Comparison of ENCODE assay signal across 16 cellular contexts in the genomic region with DNA sequence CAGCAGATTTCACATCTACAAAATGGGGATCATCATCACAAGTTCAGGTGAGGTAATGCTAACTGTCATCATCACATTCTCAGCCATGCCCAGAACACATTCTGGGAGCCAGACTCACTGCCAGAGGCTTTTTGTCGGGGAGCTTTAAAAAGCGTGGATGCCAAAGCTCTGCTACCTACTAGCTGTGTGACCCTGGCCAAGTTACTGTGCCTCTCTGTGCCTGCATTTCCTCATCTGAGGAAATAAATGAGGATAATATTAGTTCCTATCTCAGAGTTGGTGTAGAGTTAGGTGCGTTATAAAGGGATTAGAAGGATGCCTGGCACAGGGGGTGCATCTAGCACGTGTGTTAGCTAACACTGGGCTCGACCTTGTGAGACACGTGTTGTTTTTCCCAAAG. TPM values are rescaled to one million over a fixed set of nuclear protein-coding genes. Genes with fewer than 3 reads are reported as not detected.
A peak's percentile ranks its signal among the peaks of the same experiment; 100 is the strongest.
DNase-seq lines count a peak whose midpoint lies in the region; ATAC-seq and TF ChIP-seq lines count a peak whose summit lies in the region.
"Had no signal": no experiment of that assay in that cellular context is flagged by ENCODE, and none has a peak within 500 bp of the region (broad histone marks: within the 10 kb centered on the region; RNA-seq: fewer than 3 reads in every experiment).

No MANE protein-coding gene starts in this region.

- peaks cover 11% of the 10 kb centered on the region for H4K20me1 ChIP-seq in DND-41 (ENCODE audit: insufficient read depth, low read length)

- H3K9ac ChIP-seq in DND-41 (ENCODE audit: low read depth, low read length): no peak overlapping the region

- H2AFZ ChIP-seq in DND-41 (ENCODE audit: low read depth, low read length): no peak overlapping the region

- H3K9me3 Mint-ChIP-seq in activated naive CD4-positive, alpha-beta T cell treated with anti-CD3 and anti-CD28 coated beads, Interleukin-2, amount 50 U/mL, for 24 hours: no peaks in the 10 kb centered on the region
- H3K9me3 Mint-ChIP-seq in activated naive CD4-positive, alpha-beta T cell treated with anti-CD3 and anti-CD28 coated beads, Interleukin-2, amount 10 ng/mL, durations not matched to agents 7 days and 5 days: no peaks in the 10 kb centered on the region
- no peaks in the 10 kb centered on the region for H3K9me3 Mint-ChIP-seq in type B pancreatic cell

- CTCF ChIA-PET in activated naive CD4-positive, alpha-beta T cell treated with anti-CD3 and anti-CD28 coated beads, Interleukin-2, amount 10 ng/mL, durations not matched to agents 7 days and 5 days (lab: Charles Lee): interaction anchor here (11.0 kb wide), 1 partner anchor 22 kb away, joined by 106 read pairs; a partner anchor contains a TSS

- H3K27me3 ChIP-seq in DND-41 (ENCODE audit: insufficient read depth, low read length, poor library complexity): peaks cover 3% of the 10 kb centered on the region

- ATAC-seq in DND-41 (ENCODE audit: insufficient read depth, low read depth) (no peak), T-helper 17 cell (no peak)
- ATAC-seq: A549 had no signal

- H3K9me3 ChIP-seq in DND-41 (ENCODE audit: insufficient read depth, low read length, severe bottlenecking): no peaks in the 10 kb centered on the region
- no peaks in the 10 kb centered on the region for H3K9me3 ChIP-seq in T-helper 17 cell (ENCODE audit: control insufficient read depth, low read length, poor library complexity, severe bottlenecking)
- H3K9me3 ChIP-seq: A549 had no signal

- no peaks in the 10 kb centered on the region for H3K36me3 Mint-ChIP-seq in activated naive CD4-positive, alpha-beta T cell treated with anti-CD3 and anti-CD28 coated beads, Interleukin-2, amount 50 U/mL, for 24 hours
- H3K36me3 Mint-ChIP-seq in activated naive CD4-positive, alpha-beta T cell treated with anti-CD3 and anti-CD28 coated beads, Interleukin-2, amount 10 ng/mL, durations not matched to agents 7 days and 5 days: peaks cover 7% of the 10 kb centered on the region
- H3K36me3 Mint-ChIP-seq in T-helper 17 cell (ENCODE audit: low read depth) (no peaks in the 10 kb centered on the region), type B pancreatic cell (peaks cover 6% of the 10 kb centered on the region)
- H3K36me3 Mint-ChIP-seq: CD14-positive monocyte had no signal

- peak overlapping the region; percentile 53; the same call in 1 of the 2 replicates for H3K4me2 ChIP-seq in DND-41 (ENCODE audit: insufficient read depth, low read length)
- H3K4me2 ChIP-seq: A549 had no signal

- no peak overlapping the region for H3K27ac ChIP-seq in DND-41 (ENCODE audit: low read length)
- H3K27ac ChIP-seq: A549 had no signal

- no peaks in the 10 kb centered on the region for H3K36me3 ChIP-seq in DND-41 (ENCODE audit: insufficient read depth, low read length)

- no peaks in the 10 kb centered on the region for H3K79me2 ChIP-seq in DND-41 (ENCODE audit: insufficient read depth, low read length)

- H3K27me3 Mint-ChIP-seq in activated naive CD4-positive, alpha-beta T cell treated with anti-CD3 and anti-CD28 coated beads, Interleukin-2, amount 50 U/mL, for 24 hours: no peaks in the 10 kb centered on the region
- peaks cover 73% of the 10 kb centered on the region for H3K27me3 Mint-ChIP-seq in activated naive CD4-positive, alpha-beta T cell treated with anti-CD3 and anti-CD28 coated beads, Interleukin-2, amount 10 ng/mL, durations not matched to agents 7 days and 5 days
- H3K27me3 Mint-ChIP-seq in T-helper 17 cell (peaks cover 12% of the 10 kb centered on the region), type B pancreatic cell (peaks cover 14% of the 10 kb centered on the region)

- peaks cover 26% of the 10 kb centered on the region for H3K4me1 Mint-ChIP-seq in activated naive CD4-positive, alpha-beta T cell treated with anti-CD3 and anti-CD28 coated beads, Interleukin-2, amount 50 U/mL, for 24 hours
- peaks cover 61% of the 10 kb centered on the region for H3K4me1 Mint-ChIP-seq in activated naive CD4-positive, alpha-beta T cell treated with anti-CD3 and anti-CD28 coated beads, Interleukin-2, amount 10 ng/mL, durations not matched to agents 7 days and 5 days
- peaks cover 36% of the 10 kb centered on the region for H3K4me1 Mint-ChIP-seq in T-helper 17 cell
- peaks cover 33% of the 10 kb centered on the region for H3K4me1 Mint-ChIP-seq in type B pancreatic cell (ENCODE audit: unreplicated experiment)

- peak overlapping the region; percentile 4 for H3K4me3 Mint-ChIP-seq in activated naive CD4-positive, alpha-beta T cell treated with anti-CD3 and anti-CD28 coated beads, Interleukin-2, amount 50 U/mL, for 24 hours
- no peak overlapping the region for H3K4me3 Mint-ChIP-seq in activated naive CD4-positive, alpha-beta T cell treated with anti-CD3 and anti-CD28 coated beads, Interleukin-2, amount 10 ng/mL, durations not matched to agents 7 days and 5 days
- H3K4me3 Mint-ChIP-seq in T-helper 17 cell (no peak overlapping the region), type B pancreatic cell (peak overlapping the region; percentile 45)
- H3K4me3 Mint-ChIP-seq: CD14-positive monocyte had no signal

- H3K4me3 ChIP-seq in DND-41 (ENCODE audit: low read depth in 1 of 2, low read length in 2 of 2): no peak overlapping the region
- H3K4me3 ChIP-seq: A549 had no signal

- TF ChIP-seq CTCF in DND-41 (IDR thresholded peaks at IDR 0.05; ENCODE audit: borderline replicate concordance, extremely low read depth, low read length, poor library complexity, severe bottlenecking) (no peak), type B pancreatic cell (conservative IDR thresholded peaks at IDR 0.05) (no peak)

- H3K4me1 ChIP-seq in DND-41 (ENCODE audit: insufficient read depth, low read length): peaks cover 32% of the 10 kb centered on the region

- DNase-seq in activated naive CD4-positive, alpha-beta T cell treated with anti-CD3 and anti-CD28 coated beads, Interleukin-2, amount 10 ng/mL, durations not matched to agents 7 days and 5 days: no peak
- DNase-seq in DND-41 (no peak), T-helper 17 cell (no peak), type B pancreatic cell (ENCODE audit: extremely low spot score, unreplicated experiment) (no peak), NCI-H1436 treated with DMSO at 0.1 percent for 48 hours (lab: John Stamatoyannopoulos, UW) (no peak), NOMO-1 (lab: John Stamatoyannopoulos, UW; ENCODE audit: unreplicated experiment in 2 of 2) (no peak)
- DNase-seq: HCEC 1CT, KBM-7, NCI-H1048, NCI-H146, NCI-H2081 treated with DMSO at 0.1 percent for 48 hours, NCI-H510A treated with DMSO at 0.1 percent for 48 hours, NCI-H82 had no signal

- no peak overlapping the region for H3K27ac Mint-ChIP-seq in activated naive CD4-positive, alpha-beta T cell treated with anti-CD3 and anti-CD28 coated beads, Interleukin-2, amount 50 U/mL, for 24 hours
- no peak overlapping the region for H3K27ac Mint-ChIP-seq in activated naive CD4-positive, alpha-beta T cell treated with anti-CD3 and anti-CD28 coated beads, Interleukin-2, amount 10 ng/mL, durations not matched to agents 7 days and 5 days
- peak overlapping the region; percentile 59 for H3K27ac Mint-ChIP-seq in T-helper 17 cell
- H3K27ac Mint-ChIP-seq in type B pancreatic cell: no peak overlapping the region
- H3K27ac Mint-ChIP-seq: CD14-positive monocyte had no signal

RNA-seq across cellular contexts. Expression of a gene that starts 25.0 kb away (rescaled TPM):
- 1 to 10 TPM in 1 of 2 donors, under 1 TPM in 1; 0.57 to 2.1 TPM for total RNA-seq in T-helper 17 cell
- total RNA-seq in type B pancreatic cell (ENCODE audit: low replicate concordance): 18.2 and 25.9 TPM in 2 replicates

Comparison
In these comparisons a context has a peak if more than half of its experiments do, and no peak if none do; other contexts are left out.
1. H3K4me3 Mint-ChIP-seq: peak in activated naive CD4-positive, alpha-beta T cell treated with anti-CD3 and anti-CD28 coated beads, Interleukin-2, amount 50 U/mL, for 24 hours (single experiment) and type B pancreatic cell (single experiment); none in activated naive CD4-positive, alpha-beta T cell treated with anti-CD3 and anti-CD28 coated beads, Interleukin-2, amount 10 ng/mL, durations not matched to agents 7 days and 5 days (single experiment) and T-helper 17 cell (single experiment).